Comparison of ENCODE assay signal across 33 cellular contexts in the genomic region with DNA sequence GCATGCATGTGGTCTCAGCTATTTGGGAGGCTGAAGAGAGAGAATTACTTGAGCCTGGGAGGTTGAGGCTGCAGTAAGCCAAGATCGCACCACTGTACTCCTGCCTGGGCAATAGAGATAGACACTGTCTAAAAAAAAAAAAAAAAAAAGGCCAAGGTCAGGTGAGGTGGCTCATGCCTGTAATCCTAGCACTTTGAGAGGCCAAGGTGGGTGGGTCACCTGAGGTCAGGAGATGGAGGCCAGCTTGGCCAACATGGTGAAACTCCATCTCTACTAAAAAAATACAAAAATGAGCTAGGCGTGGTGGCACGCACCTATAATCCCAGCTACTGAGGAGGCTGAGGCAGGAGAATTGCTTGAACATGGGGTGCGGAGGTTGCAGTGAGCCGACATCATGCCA.
"Had no signal": no experiment of that assay in that cellular context is flagged by ENCODE, and none has a peak within 500 bp of the region (broad histone marks: within the 10 kb centered on the region; RNA-seq: fewer than 3 reads in every experiment).

No MANE protein-coding gene starts in this region.

- H3K9me3 ChIP-seq: MG63 had no signal

- DNase-seq: Karpas-422, Kasumi-1, MG63, MM.1S, MV-4-11, NCI-H1048, NCI-H1092, NCI-H1092 treated with DMSO at 0.1 percent for 48 hours, NCI-H1105, NCI-H1105 treated with DMSO at 0.1 percent for 48 hours, NCI-H1417, NCI-H1417 treated with DMSO at 0.1 percent for 48 hours, NCI-H1436, NCI-H1436 treated with DMSO at 0.1 percent for 48 hours, NCI-H146, NCI-H1694, NCI-H1694 treated with DMSO at 0.1 percent for 48 hours, NCI-H187, NCI-H187 treated with DMSO at 0.1 percent for 48 hours, NCI-H1930, NCI-H2029, NCI-H2029 treated with DMSO at 0.1 percent for 48 hours, NCI-H2081, NCI-H2081 treated with DMSO at 0.1 percent for 48 hours, NCI-H2107, NCI-H2171, NCI-H2227 treated with DMSO at 0.1 percent for 48 hours, NCI-H226, NCI-H345, NCI-H446, NCI-H446 treated with DMSO at 0.1 percent for 48 hours, NCI-H510A, NCI-H510A treated with DMSO at 0.1 percent for 48 hours had no signal

- H3K27me3 ChIP-seq: MG63 had no signal

- H3K4me3 ChIP-seq: MG63 had no signal

- H3K36me3 ChIP-seq: MG63 had no signal
